In the genomic region with DNA sequence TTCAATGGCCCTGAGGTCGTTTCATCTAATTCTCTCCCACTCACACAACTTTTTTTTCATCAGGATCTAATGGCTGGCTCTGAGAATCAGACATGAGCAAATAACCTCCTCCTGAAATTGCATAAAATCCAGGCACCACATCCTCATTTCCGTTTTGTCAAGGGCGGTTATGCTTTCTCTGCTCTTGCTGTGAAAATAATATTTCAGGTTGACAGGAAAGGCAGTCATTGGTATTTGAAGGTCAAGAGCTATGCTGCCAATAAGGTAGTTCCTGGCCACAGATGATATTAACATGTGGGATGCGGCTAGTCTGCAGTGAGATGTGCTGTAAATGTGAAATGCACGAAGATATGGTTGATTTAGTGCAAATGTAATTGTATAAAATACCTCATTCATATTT, we compare ENCODE assay signal across 33 cellular contexts.
"Had no signal": no experiment of that assay in that cellular context is flagged by ENCODE, and none has a peak within 500 bp of the region (broad histone marks: within the 10 kb centered on the region; RNA-seq: fewer than 3 reads in every experiment).

No MANE protein-coding gene starts in this region.

- ATAC-seq: activated T-cell treated with anti-CD3 and anti-CD28 coated beads, Interleukin-2, amount 50 U/mL, for 72 hours; esophagus mucosa; gastroesophageal sphincter; heart right ventricle; WTC11 had no signal

- H3K9me3 Mint-ChIP-seq: activated CD4-positive, alpha-beta memory T cell treated with anti-CD3 and anti-CD28 coated beads, Interleukin-2, amount 10 ng/mL, durations not matched to agents 7 days and 5 days; activated T-cell treated with anti-CD3 and anti-CD28 coated beads, Interleukin-2, amount 50 U/mL, for 24 hours; activated T-cell treated with anti-CD3 and anti-CD28 coated beads, Interleukin-2, amount 50 U/mL, for 72 hours; dendritic cell treated with granulocyte-macrophage colony-stimulating factor and Interleukin-4, amounts not matched to agents 40 ng/mL and 50 ng/mL, for 4 days; endodermal cell had no signal

- DNase-seq: activated CD4-positive, alpha-beta memory T cell treated with anti-CD3 and anti-CD28 coated beads, Interleukin-2, amount 10 ng/mL, durations not matched to agents 7 days and 5 days; activated CD4-positive, alpha-beta T cell treated with anti-CD3 and anti-CD28 coated beads for 1 hour; activated CD4-positive, alpha-beta T cell treated with anti-CD3 and anti-CD28 coated beads for 4 hours; activated CD4-positive, alpha-beta T cell treated with anti-CD3 and anti-CD28 coated beads, Interleukin-2, amount 10 ng/mL, durations not matched to agents 7 days and 5 days; activated CD4-positive, alpha-beta T cell treated with anti-CD3 and anti-CD28 coated beads, Interleukin-2, amount 50 U/mL, for 4 hours; activated CD8-positive, alpha-beta memory T cell treated with anti-CD3 and anti-CD28 coated beads, Interleukin-2, amount 50 U/mL, for 48 hours; activated effector memory CD4-positive, alpha-beta T cell treated with Interleukin-2 at 50 U/mL for 16 hours; activated gamma-delta T cell treated with Interleukin-2 at 50 U/mL for 16 hours; activated naive CD4-positive, alpha-beta T cell treated with anti-CD3 and anti-CD28 coated beads, Interleukin-2, amount 50 U/mL, for 16 hours; activated naive CD4-positive, alpha-beta T cell treated with Interleukin-2 at 50 U/mL for 16 hours; activated T-cell treated with anti-CD3 and anti-CD28 coated beads for 4 hours; activated T-cell treated with anti-CD3 and anti-CD28 coated beads, Interleukin-2, amount 50 U/mL, for 24 hours; activated T-cell treated with anti-CD3 and anti-CD28 coated beads, Interleukin-2, amount 50 U/mL, for 72 hours; amygdala; aorta; central memory CD4-positive, alpha-beta T cell; cerebellar nuclear complex; dorsolateral prefrontal cortex; effector memory CD4-positive, alpha-beta T cell; endodermal cell; foreskin melanocyte; heart right ventricle; T-helper 2 cell had no signal

- H3K27ac Mint-ChIP-seq: activated CD4-positive, alpha-beta memory T cell treated with anti-CD3 and anti-CD28 coated beads, Interleukin-2, amount 10 ng/mL, durations not matched to agents 7 days and 5 days; activated CD4-positive, alpha-beta T cell treated with anti-CD3 and anti-CD28 coated beads, Interleukin-2, amount 10 ng/mL, durations not matched to agents 7 days and 5 days; activated naive CD8-positive, alpha-beta T cell; activated T-cell treated with anti-CD3 and anti-CD28 coated beads, Interleukin-2, amount 50 U/mL, for 24 hours; activated T-cell treated with anti-CD3 and anti-CD28 coated beads, Interleukin-2, amount 50 U/mL, for 72 hours; dendritic cell treated with granulocyte-macrophage colony-stimulating factor and Interleukin-4, amounts not matched to agents 40 ng/mL and 50 ng/mL, for 4 days; endodermal cell; WTC11 had no signal

- H3K4me3 ChIP-seq: breast epithelium, cardiac muscle cell, coronary artery, dorsolateral prefrontal cortex, gastroesophageal sphincter, heart right ventricle had no signal

- H3K36me3 ChIP-seq: breast epithelium, cardiac muscle cell, gastroesophageal sphincter, heart right ventricle had no signal

- H3K27me3 Mint-ChIP-seq: activated CD4-positive, alpha-beta memory T cell treated with anti-CD3 and anti-CD28 coated beads, Interleukin-2, amount 10 ng/mL, durations not matched to agents 7 days and 5 days; dendritic cell treated with granulocyte-macrophage colony-stimulating factor and Interleukin-4, amounts not matched to agents 40 ng/mL and 50 ng/mL, for 4 days had no signal

- H3K36me3 Mint-ChIP-seq: activated naive CD8-positive, alpha-beta T cell; brain had no signal

- H3K4me1 Mint-ChIP-seq: activated CD4-positive, alpha-beta memory T cell treated with anti-CD3 and anti-CD28 coated beads, Interleukin-2, amount 10 ng/mL, durations not matched to agents 7 days and 5 days; activated CD4-positive, alpha-beta T cell treated with anti-CD3 and anti-CD28 coated beads, Interleukin-2, amount 10 ng/mL, durations not matched to agents 7 days and 5 days; brain; WTC11 had no signal

- H3K9me3 ChIP-seq: breast epithelium, gastroesophageal sphincter, heart right ventricle had no signal

- H3K27ac ChIP-seq: breast epithelium, cardiac muscle cell, coronary artery, dorsolateral prefrontal cortex, gastroesophageal sphincter, heart right ventricle, VCaP had no signal

- H3K4me3 Mint-ChIP-seq: activated CD4-positive, alpha-beta memory T cell treated with anti-CD3 and anti-CD28 coated beads, Interleukin-2, amount 10 ng/mL, durations not matched to agents 7 days and 5 days; activated CD4-positive, alpha-beta T cell treated with anti-CD3 and anti-CD28 coated beads, Interleukin-2, amount 10 ng/mL, durations not matched to agents 7 days and 5 days; activated naive CD8-positive, alpha-beta T cell; activated T-cell treated with anti-CD3 and anti-CD28 coated beads, Interleukin-2, amount 50 U/mL, for 24 hours; activated T-cell treated with anti-CD3 and anti-CD28 coated beads, Interleukin-2, amount 50 U/mL, for 72 hours; brain; dendritic cell treated with granulocyte-macrophage colony-stimulating factor and Interleukin-4, amounts not matched to agents 40 ng/mL and 50 ng/mL, for 4 days; endodermal cell; WTC11 had no signal

- H3K27me3 ChIP-seq: breast epithelium, cardiac muscle cell, gastroesophageal sphincter had no signal
